9 cellular contexts compared by ENCODE assay signal in genomic region chr6:35044145-35044745, GRCh38.
DNase-seq lines count a peak whose midpoint lies in the region; ATAC-seq and TF ChIP-seq lines count a peak whose summit lies in the region.
"Had no signal": no experiment of that assay in that cellular context is flagged by ENCODE, and none has a peak within 500 bp of the region (broad histone marks: within the 10 kb centered on the region; RNA-seq: fewer than 3 reads in every experiment).

No MANE protein-coding gene starts in this region.

- ATAC-seq in WTC11 = peak; percentile 58
- ATAC-seq in activated CD8-positive, alpha-beta T cell treated with anti-CD3 and anti-CD28 coated beads, Interleukin-2, amount 10 ng/mL, durations not matched to agents 7 days and 5 days = no peak

- H3K27me3 ChIP-seq in HUES64 (ENCODE audit: insufficient read depth, low read length) (no peaks in the 10 kb centered on the region), hepatocyte (no peaks in the 10 kb centered on the region)

- peaks cover 7% of the 10 kb centered on the region for H3K79me2 ChIP-seq in hepatocyte

- H3K36me3 Mint-ChIP-seq in WTC11 = peaks cover 3% of the 10 kb centered on the region; the same call in 1 of the 2 replicates
- no peaks in the 10 kb centered on the region for H3K36me3 Mint-ChIP-seq in activated CD8-positive, alpha-beta T cell treated with anti-CD3 and anti-CD28 coated beads, Interleukin-2, amount 10 ng/mL, durations not matched to agents 7 days and 5 days (ENCODE audit: low read depth)
- H3K36me3 Mint-ChIP-seq: activated naive CD8-positive, alpha-beta T cell treated with anti-CD3 and anti-CD28 coated beads for 36 hours had no signal

- H3K4me3 ChIP-seq in HUES64 (ENCODE audit: low read length) (no peak overlapping the region), hepatocyte (no peak overlapping the region)

- H3K4me3 Mint-ChIP-seq in WTC11 = no peak overlapping the region
- H3K4me3 Mint-ChIP-seq in activated CD8-positive, alpha-beta T cell treated with anti-CD3 and anti-CD28 coated beads, Interleukin-2, amount 10 ng/mL, durations not matched to agents 7 days and 5 days = no peak overlapping the region
- H3K4me3 Mint-ChIP-seq: activated naive CD8-positive, alpha-beta T cell treated with anti-CD3 and anti-CD28 coated beads for 36 hours had no signal

- H3K36me3 ChIP-seq in HUES64 (ENCODE audit: insufficient read depth, low read length) (no peaks in the 10 kb centered on the region; the same call in 1 of the 2 replicates), hepatocyte (replicated peaks; ENCODE audit: insufficient read depth, low read depth) (no peaks in the 10 kb centered on the region)

- POLR2A ChIA-PET in WTC11 (lab: Charles Lee) = interaction anchor here (0.6 to 0.9 kb wide), 3 partner anchors 23 to 348 kb away, joined by 3 read pairs; no protein-coding TSS in a partner anchor
- POLR2A ChIA-PET in activated CD8-positive, alpha-beta T cell treated with anti-CD3 and anti-CD28 coated beads, Interleukin-2, amount 10 ng/mL, durations not matched to agents 7 days and 5 days (lab: Charles Lee) = no interaction called here

- no peak overlapping the region for H2AFZ ChIP-seq in hepatocyte

- H3K4me1 Mint-ChIP-seq in WTC11 = peaks cover 7% of the 10 kb centered on the region
- no peaks in the 10 kb centered on the region for H3K4me1 Mint-ChIP-seq in activated CD8-positive, alpha-beta T cell treated with anti-CD3 and anti-CD28 coated beads, Interleukin-2, amount 10 ng/mL, durations not matched to agents 7 days and 5 days (ENCODE audit: low read depth)

- CTCF ChIA-PET in WTC11 (lab: Charles Lee) = interaction anchor here (0.8 to 2.5 kb wide), 3 partner anchors 18 to 58 kb away, joined by 3 to 10 read pairs (median 4); no protein-coding TSS in a partner anchor
- CTCF ChIA-PET in activated CD8-positive, alpha-beta T cell treated with anti-CD3 and anti-CD28 coated beads, Interleukin-2, amount 10 ng/mL, durations not matched to agents 7 days and 5 days (lab: Charles Lee) = interaction anchor here (1.5 kb wide), 1 partner anchor 95 kb away, joined by 6 read pairs; no protein-coding TSS in a partner anchor

- H4K20me1 ChIP-seq in hepatocyte (ENCODE audit: insufficient read depth, poor library complexity, severe bottlenecking) = no peaks in the 10 kb centered on the region

- H3K4me2 ChIP-seq in hepatocyte = no peak overlapping the region

- H3K27ac ChIP-seq in HUES64 (ENCODE audit: low read depth, low read length) (peak overlapping the region; percentile 84), hepatocyte (peak overlapping the region; percentile 93)

- no peaks in the 10 kb centered on the region for H3K9me3 Mint-ChIP-seq in WTC11
- H3K9me3 Mint-ChIP-seq in activated CD8-positive, alpha-beta T cell treated with anti-CD3 and anti-CD28 coated beads, Interleukin-2, amount 10 ng/mL, durations not matched to agents 7 days and 5 days (ENCODE audit: insufficient read depth) = no peaks in the 10 kb centered on the region
- H3K9me3 Mint-ChIP-seq: activated naive CD8-positive, alpha-beta T cell treated with anti-CD3 and anti-CD28 coated beads for 36 hours had no signal

- TF ChIP-seq CTCF in WTC11 (IDR thresholded peaks at IDR 0.05) (no peak), hepatocyte (IDR thresholded peaks at IDR 0.05; ENCODE audit: poor library complexity) (no peak)

- DNase-seq in WTC11 (ENCODE audit: low spot score) = no peak
- DNase-seq in hepatocyte (ENCODE audit: low spot score) = no peak
- peak; percentile 76 for DNase-seq in smooth muscle cell of the brain vasculature (ENCODE audit: low read depth, low spot score)
- DNase-seq in activated CD8-positive, alpha-beta T cell treated with anti-CD3 and anti-CD28 coated beads, Interleukin-2, amount 10 ng/mL, durations not matched to agents 7 days and 5 days = no peak
- DNase-seq in OCI-M2 (lab: John Stamatoyannopoulos, UW; ENCODE audit: unreplicated experiment) = no peak
- DNase-seq in GM19240 (ENCODE audit: insufficient read length, low spot score) = no peak
- no peak for DNase-seq in EL
- DNase-seq: activated naive CD8-positive, alpha-beta T cell treated with anti-CD3 and anti-CD28 coated beads for 36 hours had no signal

- H3K4me1 ChIP-seq in HUES64 (ENCODE audit: insufficient read depth, low read length) (peaks cover 74% of the 10 kb centered on the region), hepatocyte (ENCODE audit: insufficient read depth) (peaks cover 49% of the 10 kb centered on the region)

- H3K27me3 Mint-ChIP-seq in WTC11 (ENCODE audit: low read depth) = no peaks in the 10 kb centered on the region
- H3K27me3 Mint-ChIP-seq in activated CD8-positive, alpha-beta T cell treated with anti-CD3 and anti-CD28 coated beads, Interleukin-2, amount 10 ng/mL, durations not matched to agents 7 days and 5 days (ENCODE audit: low read depth) = no peaks in the 10 kb centered on the region
- H3K27me3 Mint-ChIP-seq: activated naive CD8-positive, alpha-beta T cell treated with anti-CD3 and anti-CD28 coated beads for 36 hours had no signal

- H3K9me3 ChIP-seq in HUES64 (ENCODE audit: insufficient read depth, low read depth, low read length) (no peaks in the 10 kb centered on the region), hepatocyte (ENCODE audit: low read depth) (no peaks in the 10 kb centered on the region)

- no peaks in the 10 kb centered on the region for H3K9me2 ChIP-seq in hepatocyte (replicated peaks; ENCODE audit: insufficient read depth)

- peak overlapping the region; percentile 97 for H3K27ac Mint-ChIP-seq in WTC11
- no peak overlapping the region for H3K27ac Mint-ChIP-seq in activated CD8-positive, alpha-beta T cell treated with anti-CD3 and anti-CD28 coated beads, Interleukin-2, amount 10 ng/mL, durations not matched to agents 7 days and 5 days
- H3K27ac Mint-ChIP-seq: activated naive CD8-positive, alpha-beta T cell treated with anti-CD3 and anti-CD28 coated beads for 36 hours had no signal

- H3K9ac ChIP-seq in HUES64 (ENCODE audit: low read depth, low read length) = peak overlapping the region; percentile 12

- 57% methylated on average over 16 of the region's 16 CpGs for WGBS in HUES64
- 70% methylated on average over 16 of the region's 16 CpGs for WGBS in hepatocyte (ENCODE audit: low lambda C conversion rate, missing lambda C conversion rate)

TF ChIP-seq in WTC11, 78 proteins besides CTCF, POLR2A, EP300 and RAD21:
- no peak for TF ChIP-seq JUN (CRISPR knock-in tag; IDR thresholded peaks at IDR 0.05)
- no peak for TF ChIP-seq OVOL2 (CRISPR knock-in tag; IDR thresholded peaks at IDR 0.05; ENCODE audit: borderline replicate concordance)
- no peak for TF ChIP-seq STAT6 (CRISPR knock-in tag; conservative IDR thresholded peaks at IDR 0.05; ENCODE audit: low read depth)
- TF ChIP-seq ZNF317 (CRISPR knock-in tag; IDR thresholded peaks at IDR 0.05; ENCODE audit: borderline replicate concordance, low read depth) = no peak
- no peak for TF ChIP-seq USF1 (CRISPR knock-in tag; IDR thresholded peaks at IDR 0.05)
